In the genomic region with DNA sequence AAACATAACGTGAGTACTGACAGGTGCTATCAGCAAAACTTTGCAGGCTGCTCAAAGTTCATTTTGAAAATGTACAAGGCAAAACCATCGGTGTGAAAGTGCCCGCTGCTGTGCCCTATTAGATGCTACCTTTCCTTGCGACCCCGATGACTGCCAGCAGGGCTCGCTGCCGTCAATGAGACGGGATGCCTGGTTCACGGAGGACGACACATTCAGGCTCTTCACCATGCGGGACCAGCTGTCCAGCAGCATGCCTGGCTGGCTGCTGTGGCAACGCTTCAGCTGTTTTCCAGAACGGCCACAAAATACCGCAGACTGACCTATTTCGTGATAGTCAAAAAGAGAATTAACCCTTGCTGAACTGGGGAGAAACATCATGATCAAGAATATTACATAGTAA, we compare ENCODE assay signal across 2 cellular contexts.
TF ChIP-seq lines count a peak whose summit lies in the region.

No MANE protein-coding gene starts in this region.

TF ChIP-seq in liver, 16 proteins besides CTCF, POLR2A, EP300 and RAD21:
- TF ChIP-seq FOXA2 (IDR thresholded peaks at IDR 0.05) (no peak), REST (IDR thresholded peaks at IDR 0.05) (peak; percentile 58)

TF ChIP-seq in HepG2, 621 proteins besides CTCF, POLR2A, EP300 and RAD21:
- no peak for TF ChIP-seq TBX3 (IDR thresholded peaks at IDR 0.05; ENCODE audit: borderline replicate concordance)
- TF ChIP-seq ZNF776 (CRISPR knock-in tag; IDR thresholded peaks at IDR 0.05) = no peak
- TF ChIP-seq, protein P1, sequence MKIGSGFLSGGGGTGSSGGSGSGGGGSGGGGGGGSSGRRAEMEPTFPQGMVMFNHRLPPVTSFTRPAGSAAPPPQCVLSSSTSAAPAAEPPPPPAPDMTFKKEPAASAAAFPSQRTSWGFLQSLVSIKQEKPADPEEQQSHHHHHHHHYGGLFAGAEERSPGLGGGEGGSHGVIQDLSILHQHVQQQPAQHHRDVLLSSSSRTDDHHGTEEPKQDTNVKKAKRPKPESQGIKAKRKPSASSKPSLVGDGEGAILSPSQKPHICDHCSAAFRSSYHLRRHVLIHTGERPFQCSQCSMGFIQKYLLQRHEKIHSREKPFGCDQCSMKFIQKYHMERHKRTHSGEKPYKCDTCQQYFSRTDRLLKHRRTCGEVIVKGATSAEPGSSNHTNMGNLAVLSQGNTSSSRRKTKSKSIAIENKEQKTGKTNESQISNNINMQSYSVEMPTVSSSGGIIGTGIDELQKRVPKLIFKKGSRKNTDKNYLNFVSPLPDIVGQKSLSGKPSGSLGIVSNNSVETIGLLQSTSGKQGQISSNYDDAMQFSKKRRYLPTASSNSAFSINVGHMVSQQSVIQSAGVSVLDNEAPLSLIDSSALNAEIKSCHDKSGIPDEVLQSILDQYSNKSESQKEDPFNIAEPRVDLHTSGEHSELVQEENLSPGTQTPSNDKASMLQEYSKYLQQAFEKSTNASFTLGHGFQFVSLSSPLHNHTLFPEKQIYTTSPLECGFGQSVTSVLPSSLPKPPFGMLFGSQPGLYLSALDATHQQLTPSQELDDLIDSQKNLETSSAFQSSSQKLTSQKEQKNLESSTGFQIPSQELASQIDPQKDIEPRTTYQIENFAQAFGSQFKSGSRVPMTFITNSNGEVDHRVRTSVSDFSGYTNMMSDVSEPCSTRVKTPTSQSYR (CRISPR knock-in tag; IDR thresholded peaks at IDR 0.05; ENCODE audit: borderline replicate concordance) = no peak
- TF ChIP-seq ZNF510 (CRISPR knock-in tag; IDR thresholded peaks at IDR 0.05; ENCODE audit: low read depth) = no peak
- no peak for TF ChIP-seq ZNF782 (CRISPR knock-in tag; IDR thresholded peaks at IDR 0.05; ENCODE audit: borderline replicate concordance)
- TF ChIP-seq TBP (CRISPR knock-in tag; IDR thresholded peaks at IDR 0.05) = no peak
- TF ChIP-seq, protein P2, sequence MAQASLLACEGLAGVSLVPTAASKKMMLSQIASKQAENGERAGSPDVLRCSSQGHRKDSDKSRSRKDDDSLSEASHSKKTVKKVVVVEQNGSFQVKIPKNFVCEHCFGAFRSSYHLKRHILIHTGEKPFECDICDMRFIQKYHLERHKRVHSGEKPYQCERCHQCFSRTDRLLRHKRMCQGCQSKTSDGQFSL (CRISPR knock-in tag; IDR thresholded peaks at IDR 0.05) = no peak
- no peak for TF ChIP-seq MTF1 (CRISPR knock-in tag; IDR thresholded peaks at IDR 0.05)
- no peak for TF ChIP-seq ZNF431 (CRISPR knock-in tag; IDR thresholded peaks at IDR 0.05; ENCODE audit: borderline replicate concordance, low read depth)
- TF ChIP-seq, protein P3, sequence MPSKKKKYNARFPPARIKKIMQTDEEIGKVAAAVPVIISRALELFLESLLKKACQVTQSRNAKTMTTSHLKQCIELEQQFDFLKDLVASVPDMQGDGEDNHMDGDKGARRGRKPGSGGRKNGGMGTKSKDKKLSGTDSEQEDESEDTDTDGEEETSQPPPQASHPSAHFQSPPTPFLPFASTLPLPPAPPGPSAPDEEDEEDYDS (CRISPR knock-in tag; IDR thresholded peaks at IDR 0.05) = no peak
- TF ChIP-seq KLF11 (CRISPR knock-in tag; IDR thresholded peaks at IDR 0.05) = no peak
- TF ChIP-seq MED1 (CRISPR knock-in tag; IDR thresholded peaks at IDR 0.05) = no peak
- no peak for TF ChIP-seq UBTF (CRISPR knock-in tag; IDR thresholded peaks at IDR 0.05)
- no peak for TF ChIP-seq ZBTB8A (CRISPR knock-in tag; IDR thresholded peaks at IDR 0.05; ENCODE audit: borderline replicate concordance, low read depth)
